11 cellular contexts compared by ENCODE assay signal in genomic region chr3:113897373-113897777, GRCh38. TPM values are rescaled to one million over a fixed set of nuclear protein-coding genes. Genes with fewer than 3 reads are reported as not detected.
DNase-seq lines count a peak whose midpoint lies in the region; ATAC-seq, FAIRE-seq and TF ChIP-seq lines count a peak whose summit lies in the region.
"Had no signal": no experiment of that assay in that cellular context is flagged by ENCODE, and none has a peak within 500 bp of the region (broad histone marks: within the 10 kb centered on the region; RNA-seq: fewer than 3 reads in every experiment).

No MANE protein-coding gene starts in this region.

- H3K9me3 ChIP-seq in Peyer's patch (no peaks in the 10 kb centered on the region), keratinocyte (ENCODE audit: control insufficient read depth, low read depth, low read length) (no peaks in the 10 kb centered on the region), transverse colon (no peaks in the 10 kb centered on the region)
- H3K9me3 ChIP-seq: ascending aorta had no signal

- H3K27me3 Mint-ChIP-seq in activated CD8-positive, alpha-beta T cell treated with anti-CD3 and anti-CD28 coated beads for 36 hours, result no peaks in the 10 kb centered on the region
- H3K27me3 Mint-ChIP-seq in activated CD8-positive, alpha-beta T cell treated with anti-CD3 and anti-CD28 coated beads, Interleukin-2, amount 10 ng/mL, durations not matched to agents 7 days and 5 days (ENCODE audit: low read depth), result peaks cover 3% of the 10 kb centered on the region

- H3K4me1 Mint-ChIP-seq in activated CD8-positive, alpha-beta T cell treated with anti-CD3 and anti-CD28 coated beads for 36 hours (ENCODE audit: low read depth), result peaks cover 6% of the 10 kb centered on the region
- peaks cover 6% of the 10 kb centered on the region for H3K4me1 Mint-ChIP-seq in activated CD8-positive, alpha-beta T cell treated with anti-CD3 and anti-CD28 coated beads, Interleukin-2, amount 10 ng/mL, durations not matched to agents 7 days and 5 days (ENCODE audit: low read depth)

- H3K27ac ChIP-seq in Peyer's patch (peak overlapping the region in 3 of 4 donors; percentile 30 to 83 (median 74)), keratinocyte (ENCODE audit: control insufficient read depth, insufficient read depth, low read length) (no peak overlapping the region), transverse colon (peak overlapping the region; percentile 45 to 75 (median 72))
- H3K27ac ChIP-seq: ascending aorta had no signal

- peak overlapping the region; percentile 67 for H3K4me2 ChIP-seq in keratinocyte (ENCODE audit: control insufficient read depth, extremely low read depth, insufficient read depth, low read depth, low read length)

- no peaks in the 10 kb centered on the region for H3K36me3 Mint-ChIP-seq in activated CD8-positive, alpha-beta T cell treated with anti-CD3 and anti-CD28 coated beads for 36 hours (ENCODE audit: low read depth)
- H3K36me3 Mint-ChIP-seq in activated CD8-positive, alpha-beta T cell treated with anti-CD3 and anti-CD28 coated beads, Interleukin-2, amount 10 ng/mL, durations not matched to agents 7 days and 5 days (ENCODE audit: low read depth), result no peaks in the 10 kb centered on the region

- H3K4me3 ChIP-seq in Peyer's patch (peak overlapping the region in 2 of 4 donors; percentile 49 to 56), keratinocyte (ENCODE audit: control insufficient read depth in 2 of 3, extremely low read depth in 1 of 3, insufficient read depth in 2 of 3, low read depth in 1 of 3, low read length in 3 of 3) (peak overlapping the region in 2 of 3 experiments; percentile 15 to 55), transverse colon (peak overlapping the region; percentile 6 to 34 (median 26))

- no peaks in the 10 kb centered on the region for H4K20me1 ChIP-seq in keratinocyte (ENCODE audit: control insufficient read depth, extremely low read depth, insufficient read depth, low read length)

- intact Hi-C loops in activated CD8-positive, alpha-beta T cell treated with anti-CD3 and anti-CD28 coated beads for 36 hours (cut with micrococcal nuclease), result no loop called here
- intact Hi-C loops in transverse colon (cut with DNase I; ENCODE audit: low total_unique reads), result no loop called here

- no peak for DNase-seq in activated CD8-positive, alpha-beta T cell treated with anti-CD3 and anti-CD28 coated beads for 36 hours
- no peak for DNase-seq in activated CD8-positive, alpha-beta T cell treated with anti-CD3 and anti-CD28 coated beads, Interleukin-2, amount 10 ng/mL, durations not matched to agents 7 days and 5 days
- DNase-seq in Peyer's patch (no peak), keratinocyte (ENCODE audit: low read depth, low spot score) (no peak), transverse colon (peak; percentile 20), GOT3 (lab: John Stamatoyannopoulos, UW) (no peak), KG1 (lab: John Stamatoyannopoulos, UW) (no peak), DMS 273 (lab: John Stamatoyannopoulos, UW; ENCODE audit: unreplicated experiment) (no peak)
- DNase-seq: foreskin melanocyte, NCI-H82 had no signal

- in situ Hi-C loops in transverse colon (cut with MboI; ENCODE audit: low pct_ligation_motif_present in 1 of 4, low pct_unique_long_range_greater_than_20kb in 1 of 4, low sequenced_read_pairs in 3 of 4), result no loop called here

- POLR2A ChIA-PET in activated CD8-positive, alpha-beta T cell treated with anti-CD3 and anti-CD28 coated beads for 36 hours (lab: Charles Lee), result no interaction called here
- POLR2A ChIA-PET in activated CD8-positive, alpha-beta T cell treated with anti-CD3 and anti-CD28 coated beads, Interleukin-2, amount 10 ng/mL, durations not matched to agents 7 days and 5 days (lab: Charles Lee), result no interaction called here

- no peaks in the 10 kb centered on the region for H3K9me1 ChIP-seq in keratinocyte (ENCODE audit: control insufficient read depth, extremely low read depth, insufficient read depth, low read length)

- 40% methylated on average over 1 of the region's 1 CpG for WGBS in transverse colon (ENCODE audit: low coverage in 1 of 2), 2 donors

- H3K27me3 ChIP-seq in Peyer's patch, result no peaks in the 10 kb centered on the region
- H3K27me3 ChIP-seq in keratinocyte (ENCODE audit: control insufficient read depth, extremely low read depth, insufficient read depth, low read length), result no peaks in the 10 kb centered on the region
- no peaks in the 10 kb centered on the region for H3K27me3 ChIP-seq in transverse colon
- H3K27me3 ChIP-seq: ascending aorta had no signal

- peak; percentile 56 for ATAC-seq in activated CD8-positive, alpha-beta T cell treated with anti-CD3 and anti-CD28 coated beads for 36 hours
- ATAC-seq in activated CD8-positive, alpha-beta T cell treated with anti-CD3 and anti-CD28 coated beads, Interleukin-2, amount 10 ng/mL, durations not matched to agents 7 days and 5 days, result no peak

- TF ChIP-seq EP300 in transverse colon (IDR thresholded peaks at IDR 0.05; ENCODE audit: low read depth), result no peak

- H3K4me3 Mint-ChIP-seq in activated CD8-positive, alpha-beta T cell treated with anti-CD3 and anti-CD28 coated beads for 36 hours, result no peak overlapping the region
- no peak overlapping the region for H3K4me3 Mint-ChIP-seq in activated CD8-positive, alpha-beta T cell treated with anti-CD3 and anti-CD28 coated beads, Interleukin-2, amount 10 ng/mL, durations not matched to agents 7 days and 5 days

- H3K27ac Mint-ChIP-seq in activated CD8-positive, alpha-beta T cell treated with anti-CD3 and anti-CD28 coated beads for 36 hours, result no peak overlapping the region
- no peak overlapping the region for H3K27ac Mint-ChIP-seq in activated CD8-positive, alpha-beta T cell treated with anti-CD3 and anti-CD28 coated beads, Interleukin-2, amount 10 ng/mL, durations not matched to agents 7 days and 5 days

- H3K9ac ChIP-seq in keratinocyte (ENCODE audit: control insufficient read depth, extremely low read depth, insufficient read depth, low read length), result no peak overlapping the region

- TF ChIP-seq POLR2A in Peyer's patch (IDR thresholded peaks at IDR 0.05) (peak; percentile 77 to 81), transverse colon (IDR thresholded peaks at IDR 0.05) (peak; percentile 77)

- H3K9me3 Mint-ChIP-seq in activated CD8-positive, alpha-beta T cell treated with anti-CD3 and anti-CD28 coated beads for 36 hours, result no peaks in the 10 kb centered on the region
- H3K9me3 Mint-ChIP-seq in activated CD8-positive, alpha-beta T cell treated with anti-CD3 and anti-CD28 coated beads, Interleukin-2, amount 10 ng/mL, durations not matched to agents 7 days and 5 days (ENCODE audit: insufficient read depth), result no peaks in the 10 kb centered on the region

- TF ChIP-seq CTCF in activated CD8-positive, alpha-beta T cell treated with anti-CD3 and anti-CD28 coated beads for 36 hours (IDR thresholded peaks at IDR 0.05), result no peak
- TF ChIP-seq CTCF in Peyer's patch (IDR thresholded peaks at IDR 0.05) (peak in 3 of 6 experiments; percentile 3 to 21 (median 19)), keratinocyte (optimal IDR thresholded peaks at IDR 0.05 in 1 of 3, IDR thresholded peaks at IDR 0.05 in 1 of 3, conservative IDR thresholded peaks at IDR 0.05 in 1 of 3; ENCODE audit: extremely low read depth in 1 of 3, insufficient read depth in 2 of 3, low read length in 3 of 3) (no peak), transverse colon (IDR thresholded peaks at IDR 0.05) (no peak)

- H3K36me3 ChIP-seq in Peyer's patch (no peaks in the 10 kb centered on the region), keratinocyte (ENCODE audit: control insufficient read depth in 2 of 2, extremely low read depth in 1 of 2, insufficient read depth in 2 of 2, low read length in 2 of 2) (no peaks in the 10 kb centered on the region), transverse colon (no peaks in the 10 kb centered on the region)
- H3K36me3 ChIP-seq: ascending aorta had no signal

- H3K4me1 ChIP-seq in Peyer's patch, result no peaks in the 10 kb centered on the region
- peaks cover 9% of the 10 kb centered on the region for H3K4me1 ChIP-seq in keratinocyte (ENCODE audit: control insufficient read depth, extremely low read depth, insufficient read depth, low read length)
- H3K4me1 ChIP-seq in transverse colon, result peaks cover 0 to 10% (median 0%) of the 10 kb centered on the region in 4 donors
- H3K4me1 ChIP-seq: ascending aorta had no signal

- dilution Hi-C loops in keratinocyte (cut with MboI; ENCODE audit: extremely low pct_ligation_motif_present, low sequenced_read_pairs), result no loop called here

- CTCF ChIA-PET in activated CD8-positive, alpha-beta T cell treated with anti-CD3 and anti-CD28 coated beads for 36 hours (lab: Charles Lee), result interaction anchor here (0.8 to 3.7 kb wide), 5 partner anchors 9 to 53 kb away, joined by 3 to 11 read pairs (median 3); no protein-coding TSS in a partner anchor
- CTCF ChIA-PET in activated CD8-positive, alpha-beta T cell treated with anti-CD3 and anti-CD28 coated beads, Interleukin-2, amount 10 ng/mL, durations not matched to agents 7 days and 5 days (lab: Charles Lee), result interaction anchor here (1.0 kb wide), 2 partner anchors 13 to 161 kb away, joined by 3 read pairs; no protein-coding TSS in a partner anchor

- H2AFZ ChIP-seq in keratinocyte (ENCODE audit: control insufficient read depth, low read length), result peak overlapping the region; percentile 45

- H3K79me2 ChIP-seq in keratinocyte (ENCODE audit: control insufficient read depth, insufficient read depth, low read length), result no peaks in the 10 kb centered on the region

- peak; percentile 93 for FAIRE-seq in keratinocyte (lab: Jason Lieb, UNC)

RNA-seq across cellular contexts. Expression of gene ZDHHC23, which starts 50.4 kb away (rescaled TPM):
- 1 to 10 TPM; 2.7 to 3.4 TPM for total RNA-seq in activated CD8-positive, alpha-beta T cell treated with anti-CD3 and anti-CD28 coated beads for 36 hours
- 1 to 10 TPM; 1.8 to 2.1 TPM for total RNA-seq in activated CD8-positive, alpha-beta T cell treated with anti-CD3 and anti-CD28 coated beads, Interleukin-2, amount 10 ng/mL, durations not matched to agents 7 days and 5 days
- total RNA-seq in Peyer's patch (10 to 100 TPM; 15.7 to 27.2 (median 25.2) TPM), transverse colon (10 to 100 TPM; 22.1 to 52.8 (median 42.6) TPM)
- 1.4 to 2.3 TPM (median 1.4 TPM) in 3 replicates for polyA plus RNA-seq in keratinocyte
- 1.3 TPM for polyA plus RNA-seq in keratinocyte (2011; ENCODE audit: low read depth)
- polyA plus RNA-seq in keratinocyte (2011; cell fraction: cytosol; rRNA removed), result 0.44 and 1.2 TPM in 2 replicates
- polyA plus RNA-seq in keratinocyte (2011; cell fraction: nucleus; rRNA removed), result 4.4 and 4.8 TPM in 2 replicates
- 1.1 and 1.2 TPM in 2 replicates for polyA plus RNA-seq in keratinocyte (2012; ENCODE audit: low replicate concordance)
- 1.5 to 3.2 TPM (median 3.2 TPM) in 3 replicates for polyA minus RNA-seq in keratinocyte
- 1.2 TPM for polyA minus RNA-seq in keratinocyte (2011; cell fraction: cytosol; rRNA and poly(A)+ RNA removed)
- 2.3 and 3.6 TPM in 2 replicates for polyA minus RNA-seq in keratinocyte (2011; cell fraction: nucleus; rRNA and poly(A)+ RNA removed)

RNA-seq across cellular contexts. Expression of gene GRAMD1C, which starts 58.8 kb away (rescaled TPM):
- total RNA-seq in activated CD8-positive, alpha-beta T cell treated with anti-CD3 and anti-CD28 coated beads for 36 hours, result under 1 TPM; 0.29 to 0.61 TPM
- total RNA-seq in activated CD8-positive, alpha-beta T cell treated with anti-CD3 and anti-CD28 coated beads, Interleukin-2, amount 10 ng/mL, durations not matched to agents 7 days and 5 days, result 1 to 10 TPM in 1 of 2 experiments, under 1 TPM in 1; 0.70 to 1.1 TPM
- 10 to 100 TPM; 20.6 to 48.0 (median 30.0) TPM for total RNA-seq in Peyer's patch
- 0.95 to 2.7 TPM (median 2.0 TPM) in 3 replicates for polyA plus RNA-seq in keratinocyte
- 13.5 TPM for polyA plus RNA-seq in keratinocyte (2011; ENCODE audit: low read depth)
- polyA plus RNA-seq in keratinocyte (2011; cell fraction: cytosol; rRNA removed), result 0.60 and 0.69 TPM in 2 replicates
- polyA plus RNA-seq in keratinocyte (2011; cell fraction: nucleus; rRNA removed), result 2.6 and 3.0 TPM in 2 replicates
- polyA plus RNA-seq in keratinocyte (2012; ENCODE audit: low replicate concordance), result 1.1 and 6.9 TPM in 2 replicates
- polyA minus RNA-seq in keratinocyte, result 0.53 to 4.2 TPM (median 1.0 TPM) in 3 replicates
- polyA minus RNA-seq in keratinocyte (2011; cell fraction: cytosol; rRNA and poly(A)+ RNA removed), result not detected
- 1.2 and 3.6 TPM in 2 replicates for polyA minus RNA-seq in keratinocyte (2011; cell fraction: nucleus; rRNA and poly(A)+ RNA removed)
- total RNA-seq in transverse colon, result 10 to 100 TPM in 3 of 4 donors, 1 to 10 TPM in 1; 2.6 to 24.5 (median 13.3) TPM
